ENCODE assay signal across 8 cellular contexts in the genomic region with DNA sequence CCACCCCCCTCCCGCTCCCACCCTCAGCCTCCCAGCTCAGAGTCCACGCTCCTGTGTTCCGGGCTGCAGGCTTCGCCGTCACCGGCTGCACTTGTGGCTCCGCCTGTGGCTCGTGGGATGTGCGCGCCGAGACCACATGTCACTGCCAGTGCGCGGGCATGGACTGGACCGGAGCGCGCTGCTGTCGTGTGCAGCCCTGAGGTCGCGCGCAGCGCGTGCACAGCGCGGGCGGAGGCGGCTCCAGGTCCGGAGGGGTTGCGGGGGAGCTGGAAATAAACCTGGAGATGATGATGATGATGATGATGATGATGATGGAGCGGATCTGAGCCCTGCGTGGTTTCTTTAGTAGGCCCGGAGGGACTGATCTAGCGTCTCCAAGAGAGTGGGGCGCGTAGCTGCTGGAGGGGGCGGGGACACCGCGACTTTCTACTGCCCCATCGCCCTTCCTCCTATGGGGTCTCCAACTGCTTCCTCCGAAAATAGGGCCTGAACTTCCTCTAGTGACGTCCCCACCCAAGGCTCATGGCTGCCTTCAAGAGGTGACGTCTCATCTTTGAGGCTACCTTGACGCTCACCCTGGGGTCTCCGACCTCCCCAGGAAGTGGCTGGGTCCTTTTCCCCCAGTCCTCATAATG. TPM values are rescaled to one million over a fixed set of nuclear protein-coding genes. Genes with fewer than 3 reads are reported as not detected.
DNase-seq lines count a peak whose midpoint lies in the region; ATAC-seq and TF ChIP-seq lines count a peak whose summit lies in the region.

No MANE protein-coding gene starts in this region.

- POLR2A ChIA-PET in CD8-positive, alpha-beta memory T cell (lab: Charles Lee) = interaction anchor here (0.7 kb wide), 1 partner anchor 35 kb away, joined by 3 read pairs; no protein-coding TSS in a partner anchor
- POLR2A ChIA-PET in naive thymus-derived CD8-positive, alpha-beta T cell (lab: Charles Lee) = interaction anchor here (0.6 to 2.1 kb wide), 5 partner anchors 11 to 100 kb away, joined by 3 to 9 read pairs (median 4); a partner anchor contains a TSS

- H3K27ac Mint-ChIP-seq in CD8-positive, alpha-beta memory T cell = no peak overlapping the region
- H3K27ac Mint-ChIP-seq in naive thymus-derived CD8-positive, alpha-beta T cell = peak overlapping the region in 6 of 10 donors; percentile 60 to 88 (median 82)

- H3K27me3 ChIP-seq in CD8-positive, alpha-beta memory T cell (ENCODE audit: insufficient read depth, low read length, poor library complexity, severe bottlenecking) = no peaks in the 10 kb centered on the region
- H3K27me3 ChIP-seq in HUES64 (ENCODE audit: insufficient read depth, low read length) = peaks cover 44% of the 10 kb centered on the region

- no peaks in the 10 kb centered on the region for H3K36me3 Mint-ChIP-seq in CD8-positive, alpha-beta memory T cell
- no peaks in the 10 kb centered on the region for H3K36me3 Mint-ChIP-seq in naive thymus-derived CD8-positive, alpha-beta T cell

- H3K27ac ChIP-seq in CD8-positive, alpha-beta memory T cell (ENCODE audit: low read depth, low read length) = no peak overlapping the region
- H3K27ac ChIP-seq in HUES64 (ENCODE audit: low read depth, low read length) = no peak overlapping the region

- DNase-seq in CD8-positive, alpha-beta memory T cell = peak in 1 of 5 donors; percentile 23
- DNase-seq in astrocyte of the cerebellum (ENCODE audit: low read depth) (no peak), ACHN (no peak), NCI-H146 treated with DMSO at 0.1 percent for 48 hours (lab: John Stamatoyannopoulos, UW; ENCODE audit: unreplicated experiment) (no peak)
- peak in 5 of 10 donors; percentile 19 to 37 (median 24) for DNase-seq in naive thymus-derived CD8-positive, alpha-beta T cell

- 5% methylated on average over 43 of the region's 43 CpGs for WGBS in HUES64

- CTCF ChIA-PET in CD8-positive, alpha-beta memory T cell (lab: Charles Lee) = interaction anchor here (1.0 to 1.9 kb wide), 2 partner anchors 8 to 10 kb away, joined by 3 to 8 read pairs; a partner anchor contains a TSS

- H3K4me3 ChIP-seq in CD8-positive, alpha-beta memory T cell (ENCODE audit: low read length) = peak overlapping the region; percentile 20
- H3K4me3 ChIP-seq in HUES64 (ENCODE audit: low read length) (peak overlapping the region; percentile 86), astrocyte of the cerebellum (ENCODE audit: low read depth, low read length) (peak overlapping the region; percentile 1)

- no peaks in the 10 kb centered on the region for H3K9me3 ChIP-seq in CD8-positive, alpha-beta memory T cell (ENCODE audit: low read length)
- H3K9me3 ChIP-seq in HUES64 (ENCODE audit: insufficient read depth, low read depth, low read length) = no peaks in the 10 kb centered on the region

- no peak for TF ChIP-seq CTCF in astrocyte of the cerebellum (IDR thresholded peaks at IDR 0.05; ENCODE audit: low read depth, low read length, missing control alignments)

- peak overlapping the region in 5 of 7 donors; percentile 20 to 64 (median 41) for H3K4me3 Mint-ChIP-seq in CD8-positive, alpha-beta memory T cell
- H3K4me3 Mint-ChIP-seq in naive thymus-derived CD8-positive, alpha-beta T cell = peak overlapping the region; percentile 69 to 86 (median 76)

- in situ Hi-C loops in astrocyte of the cerebellum (cut with HindIII; ENCODE audit: low sequenced_read_pairs) (no loop called here), ACHN (cut with HindIII; ENCODE audit: low pct_ligation_motif_present, low pct_unique_long_range_greater_than_20kb, low sequenced_read_pairs) (no loop called here)

- peaks cover 24 to 50% of the 10 kb centered on the region in 2 donors for H3K27me3 Mint-ChIP-seq in CD8-positive, alpha-beta memory T cell
- H3K27me3 Mint-ChIP-seq in naive thymus-derived CD8-positive, alpha-beta T cell = peaks cover 7 to 59% (median 21%) of the 10 kb centered on the region in 5 donors

- peak overlapping the region; percentile 52; the same call in 1 of the 2 replicates for H3K9ac ChIP-seq in HUES64 (ENCODE audit: low read depth, low read length)

- peaks cover 3% of the 10 kb centered on the region for H3K4me1 ChIP-seq in CD8-positive, alpha-beta memory T cell (ENCODE audit: insufficient read depth, low read length)
- H3K4me1 ChIP-seq in HUES64 (ENCODE audit: insufficient read depth, low read length) = no peaks in the 10 kb centered on the region

- peak; percentile 68 to 74 for ATAC-seq in naive thymus-derived CD8-positive, alpha-beta T cell
- no peak for ATAC-seq in HG03039 (IDR thresholded peaks at IDR 0.05; ENCODE audit: unreplicated experiment)
- no peak for ATAC-seq in GM18498 (IDR thresholded peaks at IDR 0.05; ENCODE audit: unreplicated experiment)

- peaks cover 10 to 17% (median 11%) of the 10 kb centered on the region in 3 donors for H3K4me1 Mint-ChIP-seq in CD8-positive, alpha-beta memory T cell
- H3K4me1 Mint-ChIP-seq in naive thymus-derived CD8-positive, alpha-beta T cell = peaks cover 14 to 33% (median 27%) of the 10 kb centered on the region in 4 donors

- H3K36me3 ChIP-seq in CD8-positive, alpha-beta memory T cell (ENCODE audit: insufficient read depth, low read length) = no peaks in the 10 kb centered on the region
- no peaks in the 10 kb centered on the region for H3K36me3 ChIP-seq in HUES64 (ENCODE audit: insufficient read depth, low read length)

- H3K9me3 Mint-ChIP-seq in CD8-positive, alpha-beta memory T cell = no peaks in the 10 kb centered on the region
- no peaks in the 10 kb centered on the region for H3K9me3 Mint-ChIP-seq in naive thymus-derived CD8-positive, alpha-beta T cell

RNA-seq across cellular contexts. Expression of a gene that starts 1.4 kb away (rescaled TPM):
- total RNA-seq in CD8-positive, alpha-beta memory T cell = not detected
- 1.2 TPM for polyA plus RNA-seq in CD8-positive, alpha-beta memory T cell
- not detected for polyA plus RNA-seq in HUES64 (2013, experiment 1 of 2)
- polyA plus RNA-seq in HUES64 (2013, experiment 2 of 2) = not detected
- not detected for total RNA-seq in naive thymus-derived CD8-positive, alpha-beta T cell
- 10 to 100 TPM in 1 of 3 donors, 1 to 10 TPM in 2; 6.5 to 12.8 (median 8.7) TPM for polyA plus RNA-seq in naive thymus-derived CD8-positive, alpha-beta T cell

RNA-seq across cellular contexts. Expression of a gene that starts 6.6 kb away (rescaled TPM):
- not detected for total RNA-seq in CD8-positive, alpha-beta memory T cell
- not detected for polyA plus RNA-seq in CD8-positive, alpha-beta memory T cell
- polyA plus RNA-seq in HUES64 (2013, experiment 1 of 2) = not detected
- not detected for polyA plus RNA-seq in HUES64 (2013, experiment 2 of 2)
- not detected for total RNA-seq in naive thymus-derived CD8-positive, alpha-beta T cell
- under 1 TPM in 1 of 3 donors, not detected in 2; 0.12 TPM for polyA plus RNA-seq in naive thymus-derived CD8-positive, alpha-beta T cell

RNA-seq across cellular contexts. Expression of a gene that starts 10.4 kb away (rescaled TPM):
- total RNA-seq in CD8-positive, alpha-beta memory T cell = 10 to 100 TPM; 63.5 to 70.1 TPM
- 155 TPM for polyA plus RNA-seq in CD8-positive, alpha-beta memory T cell
- 37.3 TPM for polyA plus RNA-seq in HUES64 (2013, experiment 1 of 2)
- polyA plus RNA-seq in HUES64 (2013, experiment 2 of 2) = 34.3 TPM
- total RNA-seq in naive thymus-derived CD8-positive, alpha-beta T cell = 10 to 100 TPM; 66.5 to 71.8 TPM
- polyA plus RNA-seq in naive thymus-derived CD8-positive, alpha-beta T cell = 100 to 1,000 TPM; 154 to 208 (median 170) TPM

RNA-seq across cellular contexts. Expression of a gene that starts 31.7 kb away (rescaled TPM):
- total RNA-seq in CD8-positive, alpha-beta memory T cell = 1 to 10 TPM in 1 of 2 experiments, under 1 TPM in 1; 0.96 to 1.6 TPM
- not detected for polyA plus RNA-seq in CD8-positive, alpha-beta memory T cell
- polyA plus RNA-seq in HUES64 (2013, experiment 1 of 2) = not detected
- not detected for polyA plus RNA-seq in HUES64 (2013, experiment 2 of 2)
- total RNA-seq in naive thymus-derived CD8-positive, alpha-beta T cell = 1 to 10 TPM; 1.7 to 2.3 TPM
- under 1 TPM in 2 of 3 donors, not detected in 1; 0.23 to 0.38 TPM for polyA plus RNA-seq in naive thymus-derived CD8-positive, alpha-beta T cell

RNA-seq across cellular contexts. Expression of a gene that starts 33.4 kb away (rescaled TPM):
- 10 to 100 TPM; 80.1 to 80.5 TPM for total RNA-seq in CD8-positive, alpha-beta memory T cell
- polyA plus RNA-seq in CD8-positive, alpha-beta memory T cell = 75.2 TPM
- 33.4 TPM for polyA plus RNA-seq in HUES64 (2013, experiment 1 of 2)
- polyA plus RNA-seq in HUES64 (2013, experiment 2 of 2) = 34.7 TPM
- 100 to 1,000 TPM; 165 to 184 TPM for total RNA-seq in naive thymus-derived CD8-positive, alpha-beta T cell
- 10 to 100 TPM; 50.4 to 63.2 (median 54.9) TPM for polyA plus RNA-seq in naive thymus-derived CD8-positive, alpha-beta T cell

Comparison
In these comparisons a context has a peak if more than half of its experiments do, and no peak if none do; other contexts are left out.
1. H3K4me3 ChIP-seq: peak in every context shown above with its lines; median percentile 86 in HUES64; 20 in CD8-positive, alpha-beta memory T cell; 1 in astrocyte of the cerebellum.
2. H3K27ac Mint-ChIP-seq: peak in naive thymus-derived CD8-positive, alpha-beta T cell (6 of 10); none in CD8-positive, alpha-beta memory T cell (0 of 8).
3. ATAC-seq: peak in naive thymus-derived CD8-positive, alpha-beta T cell (2 of 2); none in HG03039 (single experiment) and GM18498 (single experiment).